31 cellular contexts compared by ENCODE assay signal in the genomic region with DNA sequence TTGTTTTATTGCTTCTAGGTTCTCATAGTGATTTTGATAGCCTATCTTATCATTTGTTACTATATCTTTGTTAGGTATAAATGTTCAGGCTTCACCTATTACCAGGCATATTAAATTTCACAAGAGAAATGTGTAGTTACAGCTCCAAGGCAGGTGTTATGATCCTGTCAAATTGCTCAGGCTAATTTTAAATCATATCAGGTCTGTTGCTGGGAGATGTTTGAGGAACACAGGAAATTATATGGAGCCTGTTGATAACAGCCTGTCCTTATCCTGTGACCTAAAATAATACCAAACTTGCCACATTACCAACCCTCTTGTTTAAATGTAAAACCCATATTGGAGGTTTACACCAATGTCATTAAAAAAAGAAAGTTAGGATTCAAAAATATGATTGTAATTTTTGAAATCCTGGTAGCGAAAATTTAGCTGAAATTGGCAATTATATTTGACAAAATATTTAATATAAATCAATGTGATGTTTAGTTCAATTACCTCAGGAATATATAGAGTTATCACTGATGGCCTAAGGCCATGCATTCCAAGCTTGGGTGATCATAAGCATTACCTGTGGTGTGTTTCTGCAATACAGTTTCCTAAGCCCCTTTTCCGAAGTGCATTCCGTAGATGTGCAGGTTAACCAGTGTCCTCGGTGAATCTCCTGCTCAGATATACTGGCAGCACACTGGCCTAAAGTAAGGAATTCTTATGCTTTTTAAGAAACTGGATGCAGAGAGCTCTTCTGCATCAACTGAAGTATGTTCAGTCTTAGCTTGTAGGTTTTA. TPM values are rescaled to one million over a fixed set of nuclear protein-coding genes. Genes with fewer than 3 reads are reported as not detected.
DNase-seq lines count a peak whose midpoint lies in the region; ATAC-seq and TF ChIP-seq lines count a peak whose summit lies in the region.
"Had no signal": no experiment of that assay in that cellular context is flagged by ENCODE, and none has a peak within 500 bp of the region (broad histone marks: within the 10 kb centered on the region; RNA-seq: fewer than 3 reads in every experiment).

No MANE protein-coding gene starts in this region.

- TF ChIP-seq CTCF in chondrocyte (IDR thresholded peaks at IDR 0.05), result no peak
- no peak for TF ChIP-seq CTCF in osteocyte (IDR thresholded peaks at IDR 0.05)
- no peak for TF ChIP-seq CTCF in WTC11 (IDR thresholded peaks at IDR 0.05)

- H3K27me3 Mint-ChIP-seq in chondrocyte (ENCODE audit: low read depth), result no peaks in the 10 kb centered on the region
- H3K27me3 Mint-ChIP-seq in osteocyte (ENCODE audit: unreplicated experiment), result no peaks in the 10 kb centered on the region
- no peaks in the 10 kb centered on the region; the same call in 1 of the 2 replicates for H3K27me3 Mint-ChIP-seq in WTC11 (ENCODE audit: low read depth)
- H3K27me3 Mint-ChIP-seq: activated B cell treated with CpG ODN at 0.5 μM for 24 hours, progenitor cell of endocrine pancreas had no signal

- H3K27ac Mint-ChIP-seq in chondrocyte (ENCODE audit: unreplicated experiment) (peak overlapping the region; percentile 34), osteocyte (ENCODE audit: unreplicated experiment) (peak overlapping the region; percentile 60), WTC11 (no peak overlapping the region)
- H3K27ac Mint-ChIP-seq: activated B cell treated with CpG ODN at 0.5 μM for 24 hours; activated naive CD8-positive, alpha-beta T cell; progenitor cell of endocrine pancreas had no signal

- peaks cover 24% of the 10 kb centered on the region for H3K36me3 Mint-ChIP-seq in chondrocyte (ENCODE audit: low read depth)
- peaks cover 68% of the 10 kb centered on the region for H3K36me3 Mint-ChIP-seq in osteocyte (ENCODE audit: unreplicated experiment)
- H3K36me3 Mint-ChIP-seq in WTC11, result no peaks in the 10 kb centered on the region
- H3K36me3 Mint-ChIP-seq: activated naive CD8-positive, alpha-beta T cell; CD14-positive monocyte had no signal

- ATAC-seq in WTC11, result no peak
- ATAC-seq: left lobe of liver had no signal

- H3K4me1 Mint-ChIP-seq in chondrocyte (ENCODE audit: low read depth) (peaks cover 75% of the 10 kb centered on the region), osteocyte (ENCODE audit: unreplicated experiment) (peaks cover 82% of the 10 kb centered on the region), WTC11 (0 out of 2 replicates have a peak, but pooled peaks cover 3% of the 10 kb centered on the region)
- H3K4me1 Mint-ChIP-seq: activated B cell treated with CpG ODN at 0.5 μM for 24 hours, CD14-positive monocyte had no signal

- peaks cover 7% of the 10 kb centered on the region for H3K9me3 Mint-ChIP-seq in chondrocyte (ENCODE audit: low read depth)
- H3K9me3 Mint-ChIP-seq in osteocyte (ENCODE audit: unreplicated experiment), result peaks cover 15% of the 10 kb centered on the region
- H3K9me3 Mint-ChIP-seq in WTC11, result peaks cover 15% of the 10 kb centered on the region
- H3K9me3 Mint-ChIP-seq: activated B cell treated with CpG ODN at 0.5 μM for 24 hours had no signal

- CTCF ChIA-PET in WTC11 (lab: Charles Lee), result no interaction called here

- H3K4me3 Mint-ChIP-seq in chondrocyte (ENCODE audit: unreplicated experiment) (no peak overlapping the region), osteocyte (ENCODE audit: unreplicated experiment) (no peak overlapping the region), WTC11 (no peak overlapping the region)
- H3K4me3 Mint-ChIP-seq: activated B cell treated with CpG ODN at 0.5 μM for 24 hours; activated naive CD8-positive, alpha-beta T cell; CD14-positive monocyte had no signal

- POLR2A ChIA-PET in WTC11 (lab: Charles Lee), result no interaction called here

- DNase-seq in NCI-H1092 treated with DMSO at 0.1 percent for 48 hours (lab: John Stamatoyannopoulos, UW) (peak; percentile 42), NCI-H1092 (lab: John Stamatoyannopoulos, UW) (no peak), NCI-H2081 (lab: John Stamatoyannopoulos, UW) (peak; percentile 26 to 86), chondrocyte (ENCODE audit: low spot score) (no peak), osteocyte (ENCODE audit: extremely low spot score, unreplicated experiment) (no peak), GDM1 (lab: John Stamatoyannopoulos, UW) (no peak), glomerular visceral epithelial cell (ENCODE audit: extremely low spot score) (no peak), WTC11 (ENCODE audit: low spot score) (no peak)
- DNase-seq: activated B cell treated with CpG ODN at 0.5 μM for 24 hours; activated CD4-positive, alpha-beta T cell treated with anti-CD3 and anti-CD28 coated beads, Interleukin-2, amount 50 U/mL, for 1 hour; activated effector memory CD4-positive, alpha-beta T cell treated with Interleukin-2 at 50 U/mL for 16 hours; activated T-cell treated with anti-CD3 and anti-CD28 coated beads, Interleukin-2, amount 50 U/mL, for 1 hour; Calu3; effector CD4-positive, alpha-beta T cell; GF-D8; HCEC 1CT; mesendoderm; MM.1S; NCI-H2029; NCI-H510A; NK-92 treated with Interleukin-12 subunit alpha and Interleukin-12 subunit beta, amount 100 ng/mL, for 24 hours; sigmoid colon; SK-N-SH; stimulated activated CD4-positive, alpha-beta T cell treated with anti-CD3 and anti-CD28 coated beads, Interleukin-12 subunit alpha, Interleukin-12 subunit beta, amount 100 ng/mL, for 4 hours; stimulated activated CD4-positive, alpha-beta T cell treated with anti-CD3 and anti-CD28 coated beads, Interleukin-4, amount 100 ng/mL, for 1 hour; thyroid gland had no signal

TF ChIP-seq in WTC11, 78 proteins besides CTCF, POLR2A, EP300 and RAD21:
- TF ChIP-seq, protein P1, sequence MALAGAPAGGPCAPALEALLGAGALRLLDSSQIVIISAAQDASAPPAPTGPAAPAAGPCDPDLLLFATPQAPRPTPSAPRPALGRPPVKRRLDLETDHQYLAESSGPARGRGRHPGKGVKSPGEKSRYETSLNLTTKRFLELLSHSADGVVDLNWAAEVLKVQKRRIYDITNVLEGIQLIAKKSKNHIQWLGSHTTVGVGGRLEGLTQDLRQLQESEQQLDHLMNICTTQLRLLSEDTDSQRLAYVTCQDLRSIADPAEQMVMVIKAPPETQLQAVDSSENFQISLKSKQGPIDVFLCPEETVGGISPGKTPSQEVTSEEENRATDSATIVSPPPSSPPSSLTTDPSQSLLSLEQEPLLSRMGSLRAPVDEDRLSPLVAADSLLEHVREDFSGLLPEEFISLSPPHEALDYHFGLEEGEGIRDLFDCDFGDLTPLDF (CRISPR knock-in tag; IDR thresholded peaks at IDR 0.05), result no peak
- TF ChIP-seq MXD4 (CRISPR knock-in tag; IDR thresholded peaks at IDR 0.05; ENCODE audit: borderline replicate concordance) (no peak), JAZF1 (CRISPR knock-in tag; IDR thresholded peaks at IDR 0.05) (no peak), NFYB (CRISPR knock-in tag; conservative IDR thresholded peaks at IDR 0.05; ENCODE audit: low read depth) (no peak), ZNF138 (CRISPR knock-in tag; conservative IDR thresholded peaks at IDR 0.05) (no peak), CBFB (CRISPR knock-in tag; IDR thresholded peaks at IDR 0.05; ENCODE audit: low read depth) (no peak), ETV6 (CRISPR knock-in tag; IDR thresholded peaks at IDR 0.05) (no peak), SP1 (CRISPR knock-in tag; conservative IDR thresholded peaks at IDR 0.05) (no peak), NR2C2 (CRISPR knock-in tag; IDR thresholded peaks at IDR 0.05) (no peak), NFATC4 (CRISPR knock-in tag; IDR thresholded peaks at IDR 0.05) (no peak), RORB (CRISPR knock-in tag; IDR thresholded peaks at IDR 0.05) (no peak), NFE2L1 (CRISPR knock-in tag; IDR thresholded peaks at IDR 0.05) (no peak), GRHL2 (CRISPR knock-in tag; IDR thresholded peaks at IDR 0.05; ENCODE audit: insufficient replicate concordance, severe bottlenecking) (no peak)
- TF ChIP-seq, protein P2, sequence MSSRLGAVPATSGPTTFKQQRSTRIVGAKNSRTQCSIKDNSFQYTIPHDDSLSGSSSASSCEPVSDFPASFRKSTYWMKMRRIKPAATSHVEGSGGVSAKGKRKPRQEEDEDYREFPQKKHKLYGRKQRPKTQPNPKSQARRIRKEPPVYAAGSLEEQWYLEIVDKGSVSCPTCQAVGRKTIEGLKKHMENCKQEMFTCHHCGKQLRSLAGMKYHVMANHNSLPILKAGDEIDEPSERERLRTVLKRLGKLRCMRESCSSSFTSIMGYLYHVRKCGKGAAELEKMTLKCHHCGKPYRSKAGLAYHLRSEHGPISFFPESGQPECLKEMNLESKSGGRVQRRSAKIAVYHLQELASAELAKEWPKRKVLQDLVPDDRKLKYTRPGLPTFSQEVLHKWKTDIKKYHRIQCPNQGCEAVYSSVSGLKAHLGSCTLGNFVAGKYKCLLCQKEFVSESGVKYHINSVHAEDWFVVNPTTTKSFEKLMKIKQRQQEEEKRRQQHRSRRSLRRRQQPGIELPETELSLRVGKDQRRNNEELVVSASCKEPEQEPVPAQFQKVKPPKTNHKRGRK (CRISPR knock-in tag; IDR thresholded peaks at IDR 0.05; ENCODE audit: borderline replicate concordance), result no peak
- TF ChIP-seq, protein P3, sequence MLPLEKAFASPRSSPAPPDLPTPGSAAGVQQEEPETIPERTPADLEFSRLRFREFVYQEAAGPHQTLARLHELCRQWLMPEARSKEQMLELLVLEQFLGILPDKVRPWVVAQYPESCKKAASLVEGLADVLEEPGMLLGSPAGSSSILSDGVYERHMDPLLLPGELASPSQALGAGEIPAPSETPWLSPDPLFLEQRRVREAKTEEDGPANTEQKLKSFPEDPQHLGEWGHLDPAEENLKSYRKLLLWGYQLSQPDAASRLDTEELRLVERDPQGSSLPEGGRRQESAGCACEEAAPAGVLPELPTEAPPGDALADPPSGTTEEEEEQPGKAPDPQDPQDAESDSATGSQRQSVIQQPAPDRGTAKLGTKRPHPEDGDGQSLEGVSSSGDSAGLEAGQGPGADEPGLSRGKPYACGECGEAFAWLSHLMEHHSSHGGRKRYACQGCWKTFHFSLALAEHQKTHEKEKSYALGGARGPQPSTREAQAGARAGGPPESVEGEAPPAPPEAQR (CRISPR knock-in tag; IDR thresholded peaks at IDR 0.05), result no peak
- TF ChIP-seq, protein P4, sequence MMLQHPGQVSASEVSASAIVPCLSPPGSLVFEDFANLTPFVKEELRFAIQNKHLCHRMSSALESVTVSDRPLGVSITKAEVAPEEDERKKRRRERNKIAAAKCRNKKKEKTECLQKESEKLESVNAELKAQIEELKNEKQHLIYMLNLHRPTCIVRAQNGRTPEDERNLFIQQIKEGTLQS (CRISPR knock-in tag; conservative IDR thresholded peaks at IDR 0.05), result no peak
- TF ChIP-seq, protein P5, sequence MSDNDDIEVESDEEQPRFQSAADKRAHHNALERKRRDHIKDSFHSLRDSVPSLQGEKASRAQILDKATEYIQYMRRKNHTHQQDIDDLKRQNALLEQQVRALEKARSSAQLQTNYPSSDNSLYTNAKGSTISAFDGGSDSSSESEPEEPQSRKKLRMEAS (CRISPR knock-in tag; IDR thresholded peaks at IDR 0.05), result no peak

RNA-seq across cellular contexts. Expression of a gene that starts 34.8 kb away (rescaled TPM):
- total RNA-seq in chondrocyte (391 to 806 TPM (median 407 TPM) in 3 replicates), osteocyte (1,450 and 1,519 TPM in 2 replicates), WTC11 (2021) (0.09 to 0.22 TPM (median 0.11 TPM) in 3 replicates)
- total RNA-seq: activated B cell treated with CpG ODN at 0.5 μM for 24 hours; Calu3; progenitor cell of endocrine pancreas; T-helper 1 cell treated with Interleukin-12 subunit alpha and Interleukin-12 subunit beta and Interleukin-4 antibody, amounts not matched to agents 30 ng/mL and 1 ng/mL, for 36 hours had no signal

Comparison
In these comparisons a context has a peak if more than half of its experiments do, and no peak if none do; other contexts are left out.
1. DNase-seq: peak in NCI-H1092 treated with DMSO at 0.1 percent for 48 hours (single experiment) and NCI-H2081 (2 of 2); none in NCI-H1092 (single experiment), chondrocyte (single experiment), osteocyte (single experiment), GDM1 (single experiment), glomerular visceral epithelial cell (single experiment) and WTC11 (single experiment).
2. RNA of a gene that starts 34.8 kb away (total RNA-seq): 1,450 to 1,519 TPM in osteocyte and 391 to 806 TPM in chondrocyte; 0.09 to 0.22 TPM in WTC11; every median in the first group is over 100 times any median in the second.